24 cellular contexts compared by ENCODE assay signal in genomic region chr13:27113436-27113835, GRCh38. TPM values are rescaled to one million over a fixed set of nuclear protein-coding genes. Genes with fewer than 3 reads are reported as not detected.
DNase-seq lines count a peak whose midpoint lies in the region; ATAC-seq, FAIRE-seq and TF ChIP-seq lines count a peak whose summit lies in the region.
"Had no signal": no experiment of that assay in that cellular context is flagged by ENCODE, and none has a peak within 500 bp of the region (broad histone marks: within the 10 kb centered on the region; RNA-seq: fewer than 3 reads in every experiment).

No MANE protein-coding gene starts in this region.

- H3K27me3 Mint-ChIP-seq in CD8-positive, alpha-beta T cell (ENCODE audit: low read depth): no peaks in the 10 kb centered on the region
- H3K27me3 Mint-ChIP-seq in chondrocyte (ENCODE audit: low read depth): no peaks in the 10 kb centered on the region
- H3K27me3 Mint-ChIP-seq in activated CD4-positive, alpha-beta T cell treated with anti-CD3 and anti-CD28 coated beads, Interleukin-2, amount 10 ng/mL, durations not matched to agents 7 days and 5 days: no peaks in the 10 kb centered on the region
- H3K27me3 Mint-ChIP-seq: dendritic cell treated with granulocyte-macrophage colony-stimulating factor and Interleukin-4, amounts not matched to agents 40 ng/mL and 50 ng/mL, for 4 days had no signal

- H3K27ac ChIP-seq in CD8-positive, alpha-beta T cell (ENCODE audit: low read depth, low read length): no peak overlapping the region
- H3K27ac ChIP-seq in colonic mucosa: no peak overlapping the region
- H3K27ac ChIP-seq: ascending aorta, gastrocnemius medialis, hepatocyte, ovary had no signal

- peaks cover 32% of the 10 kb centered on the region for H3K4me1 Mint-ChIP-seq in CD8-positive, alpha-beta T cell (ENCODE audit: low read depth)
- peaks cover 19% of the 10 kb centered on the region for H3K4me1 Mint-ChIP-seq in chondrocyte (ENCODE audit: low read depth)
- peaks cover 2% of the 10 kb centered on the region for H3K4me1 Mint-ChIP-seq in activated CD4-positive, alpha-beta T cell treated with anti-CD3 and anti-CD28 coated beads, Interleukin-2, amount 10 ng/mL, durations not matched to agents 7 days and 5 days

- H3K4me3 ChIP-seq in CD8-positive, alpha-beta T cell (ENCODE audit: low read depth, low read length): no peak overlapping the region
- H3K4me3 ChIP-seq in colonic mucosa: no peak overlapping the region
- H3K4me3 ChIP-seq: ascending aorta, gastrocnemius medialis, hepatocyte, ovary had no signal

- peak overlapping the region; percentile 34 for H3K27ac Mint-ChIP-seq in CD8-positive, alpha-beta T cell
- peak overlapping the region; percentile 36 for H3K27ac Mint-ChIP-seq in chondrocyte (ENCODE audit: unreplicated experiment)
- H3K27ac Mint-ChIP-seq in activated CD4-positive, alpha-beta T cell treated with anti-CD3 and anti-CD28 coated beads, Interleukin-2, amount 10 ng/mL, durations not matched to agents 7 days and 5 days: no peak overlapping the region
- H3K27ac Mint-ChIP-seq: activated T-helper 1 cell treated with anti-CD3 and anti-CD28 coated beads, Interleukin-12 subunit alpha, Interleukin-12 subunit beta, Interleukin-2, Interleukin-4 antibody, amounts not matched to agents 30 ng/mL and 10 ng/mL and 1 ng/mL, durations not matched to agents 14 hours and 24 hours and 36 hours; dendritic cell treated with granulocyte-macrophage colony-stimulating factor and Interleukin-4, amounts not matched to agents 40 ng/mL and 50 ng/mL, for 4 days; T-helper 1 cell treated with Interleukin-12 subunit alpha and Interleukin-12 subunit beta and Interleukin-4 antibody, amounts not matched to agents 30 μg/mL and 1 μg/mL, for 36 hours had no signal

- CTCF ChIA-PET in CD8-positive, alpha-beta T cell (lab: Charles Lee): no interaction called here
- CTCF ChIA-PET in activated CD4-positive, alpha-beta T cell treated with anti-CD3 and anti-CD28 coated beads, Interleukin-2, amount 10 ng/mL, durations not matched to agents 7 days and 5 days (lab: Charles Lee): no interaction called here

- peak; percentile 81 for FAIRE-seq in GM18507 (lab: Jason Lieb, UNC)
- FAIRE-seq: endometrium, H54 had no signal

- no peaks in the 10 kb centered on the region for H3K9me3 ChIP-seq in CD8-positive, alpha-beta T cell (ENCODE audit: low read length)
- no peaks in the 10 kb centered on the region for H3K9me3 ChIP-seq in colonic mucosa
- H3K9me3 ChIP-seq: ascending aorta, BE2C, gastrocnemius medialis, ovary had no signal

- peaks cover 34% of the 10 kb centered on the region for H3K36me3 Mint-ChIP-seq in CD8-positive, alpha-beta T cell
- H3K36me3 Mint-ChIP-seq in chondrocyte (ENCODE audit: low read depth): peaks cover 4% of the 10 kb centered on the region
- H3K36me3 Mint-ChIP-seq in activated CD4-positive, alpha-beta T cell treated with anti-CD3 and anti-CD28 coated beads, Interleukin-2, amount 10 ng/mL, durations not matched to agents 7 days and 5 days (ENCODE audit: low read depth): peaks cover 24% of the 10 kb centered on the region

- no peaks in the 10 kb centered on the region for H3K9me3 Mint-ChIP-seq in CD8-positive, alpha-beta T cell
- no peaks in the 10 kb centered on the region for H3K9me3 Mint-ChIP-seq in chondrocyte (ENCODE audit: low read depth)
- peaks cover 4% of the 10 kb centered on the region for H3K9me3 Mint-ChIP-seq in activated CD4-positive, alpha-beta T cell treated with anti-CD3 and anti-CD28 coated beads, Interleukin-2, amount 10 ng/mL, durations not matched to agents 7 days and 5 days
- H3K9me3 Mint-ChIP-seq: activated naive CD4-positive, alpha-beta T cell treated with anti-CD3 and anti-CD28 coated beads, Interleukin-2, amount 50 U/mL, for 72 hours; activated T-helper 1 cell treated with anti-CD3 and anti-CD28 coated beads, Interleukin-12 subunit alpha, Interleukin-12 subunit beta, Interleukin-2, Interleukin-4 antibody, amounts not matched to agents 30 ng/mL and 10 ng/mL and 1 ng/mL, durations not matched to agents 14 hours and 24 hours and 36 hours; dendritic cell treated with granulocyte-macrophage colony-stimulating factor and Interleukin-4, amounts not matched to agents 40 ng/mL and 50 ng/mL, for 4 days; T-helper 1 cell treated with Interleukin-12 subunit alpha and Interleukin-12 subunit beta and Interleukin-4 antibody, amounts not matched to agents 30 μg/mL and 1 μg/mL, for 36 hours had no signal

- POLR2A ChIA-PET in CD8-positive, alpha-beta T cell (lab: Charles Lee): no interaction called here
- POLR2A ChIA-PET in activated CD4-positive, alpha-beta T cell treated with anti-CD3 and anti-CD28 coated beads, Interleukin-2, amount 10 ng/mL, durations not matched to agents 7 days and 5 days (lab: Charles Lee): no interaction called here

- TF ChIP-seq CTCF in CD8-positive, alpha-beta T cell (IDR thresholded peaks at IDR 0.05): no peak
- TF ChIP-seq CTCF in chondrocyte (IDR thresholded peaks at IDR 0.05): no peak
- no peak for TF ChIP-seq CTCF in colonic mucosa (IDR thresholded peaks at IDR 0.05)

- H3K4me3 Mint-ChIP-seq in CD8-positive, alpha-beta T cell: no peak overlapping the region
- no peak overlapping the region for H3K4me3 Mint-ChIP-seq in chondrocyte (ENCODE audit: unreplicated experiment)
- H3K4me3 Mint-ChIP-seq in activated CD4-positive, alpha-beta T cell treated with anti-CD3 and anti-CD28 coated beads, Interleukin-2, amount 10 ng/mL, durations not matched to agents 7 days and 5 days: no peak overlapping the region
- H3K4me3 Mint-ChIP-seq: activated T-helper 1 cell treated with anti-CD3 and anti-CD28 coated beads, Interleukin-12 subunit alpha, Interleukin-12 subunit beta, Interleukin-2, Interleukin-4 antibody, amounts not matched to agents 30 ng/mL and 10 ng/mL and 1 ng/mL, durations not matched to agents 14 hours and 24 hours and 36 hours; dendritic cell treated with granulocyte-macrophage colony-stimulating factor and Interleukin-4, amounts not matched to agents 40 ng/mL and 50 ng/mL, for 4 days; T-helper 1 cell treated with Interleukin-12 subunit alpha and Interleukin-12 subunit beta and Interleukin-4 antibody, amounts not matched to agents 30 μg/mL and 1 μg/mL, for 36 hours had no signal

- no peaks in the 10 kb centered on the region for H3K27me3 ChIP-seq in CD8-positive, alpha-beta T cell (ENCODE audit: insufficient read depth, low read length)
- H3K27me3 ChIP-seq in colonic mucosa: no peaks in the 10 kb centered on the region
- H3K27me3 ChIP-seq: ascending aorta, BE2C, gastrocnemius medialis, hepatocyte, ovary had no signal

- no peaks in the 10 kb centered on the region for H3K4me1 ChIP-seq in CD8-positive, alpha-beta T cell (ENCODE audit: insufficient read depth, low read length)
- no peaks in the 10 kb centered on the region for H3K4me1 ChIP-seq in colonic mucosa
- H3K4me1 ChIP-seq: BE2C had no signal

- intact Hi-C loops in CD8-positive, alpha-beta T cell (cut with DNase I, micrococcal nuclease): loop anchor here in 1 of 2 experiments (10.0 kb wide), 1 partner anchor 51 kb away; no protein-coding TSS in a partner anchor
- intact Hi-C loops in colonic mucosa (cut with DNase I): loop anchor here (10.0 kb wide), 1 partner anchor 51 kb away; no protein-coding TSS in a partner anchor

- no peaks in the 10 kb centered on the region for H3K36me3 ChIP-seq in CD8-positive, alpha-beta T cell (ENCODE audit: insufficient read depth, low read length)
- H3K36me3 ChIP-seq in colonic mucosa: no peaks in the 10 kb centered on the region
- H3K36me3 ChIP-seq: BE2C, ovary had no signal

- no peak for DNase-seq in CD8-positive, alpha-beta T cell
- no peak for DNase-seq in GM18507 (ENCODE audit: extremely low spot score, insufficient read length, low read depth)
- DNase-seq in chondrocyte (ENCODE audit: low spot score): no peak
- DNase-seq in activated CD4-positive, alpha-beta T cell treated with anti-CD3 and anti-CD28 coated beads, Interleukin-2, amount 10 ng/mL, durations not matched to agents 7 days and 5 days: no peak
- DNase-seq in NCI-H526 (lab: John Stamatoyannopoulos, UW): no peak
- DNase-seq in colonic mucosa: no peak
- no peak for DNase-seq in activated CD4-positive, alpha-beta T cell treated with anti-CD3 and anti-CD28 coated beads for 48 hours
- DNase-seq: activated CD4-positive, alpha-beta T cell treated with anti-CD3 and anti-CD28 coated beads for 4 hours; BE2C; gastrocnemius medialis; NCI-H1436; NCI-H446; NCI-H82; ovary; stimulated activated CD4-positive, alpha-beta T cell treated with anti-CD3 and anti-CD28 coated beads, Interleukin-2, amount 100 ng/mL, for 24 hours had no signal

- ATAC-seq in CD8-positive, alpha-beta T cell: no peak
- peak; percentile 43 for ATAC-seq in HG03039 (IDR thresholded peaks at IDR 0.05; ENCODE audit: unreplicated experiment)
- ATAC-seq: activated naive CD4-positive, alpha-beta T cell treated with anti-CD3 and anti-CD28 coated beads, Interleukin-2, amount 50 U/mL, for 72 hours; gastrocnemius medialis had no signal

- no peak overlapping the region for H3K9ac ChIP-seq in colonic mucosa (ENCODE audit: low read depth in 2 of 2, low read length in 2 of 2)

RNA-seq across cellular contexts. Expression of gene USP12, which starts 58.2 kb away (rescaled TPM):
- total RNA-seq in CD8-positive, alpha-beta T cell: 10 to 100 TPM; 80.3 to 85.1 TPM
- total RNA-seq in chondrocyte (23.2 to 34.9 TPM (median 26.4 TPM) in 3 replicates), colonic mucosa (10 to 100 TPM; 28.0 to 48.0 TPM)
- total RNA-seq in activated CD4-positive, alpha-beta T cell treated with anti-CD3 and anti-CD28 coated beads, Interleukin-2, amount 10 ng/mL, durations not matched to agents 7 days and 5 days: 10 to 100 TPM; 18.7 to 20.7 TPM
